Comparison of ENCODE assay signal across 11 cellular contexts in genomic region chr6:87053312-87053711, GRCh38. TPM values are rescaled to one million over a fixed set of nuclear protein-coding genes. Genes with fewer than 3 reads are reported as not detected.
"Had no signal": no experiment of that assay in that cellular context is flagged by ENCODE, and none has a peak within 500 bp of the region (broad histone marks: within the 10 kb centered on the region; RNA-seq: fewer than 3 reads in every experiment).

No MANE protein-coding gene starts in this region.

- FAIRE-seq: H1, H54, HepG2 had no signal

- H3K27ac Mint-ChIP-seq: GM23338, H9 had no signal

- H3K4me2 ChIP-seq: GM23338, KMS-11 had no signal

- DNase-seq: H9, HCEC 1CT, KBM-7 had no signal

- ATAC-seq: GM23338, HepG2 had no signal

- H3K36me3 Mint-ChIP-seq: IgD-negative memory B cell had no signal

- H3K27ac ChIP-seq: HL-60, KMS-11 had no signal

- H3K4me3 ChIP-seq: GM23338 had no signal

- H3K4me1 Mint-ChIP-seq: H9 had no signal

- H3K4me3 Mint-ChIP-seq: GM23338, H9 had no signal

- H3K27me3 Mint-ChIP-seq: IgD-negative memory B cell had no signal

- H3K9ac ChIP-seq: KMS-11 had no signal

- H3K9me3 Mint-ChIP-seq: H9, IgD-negative memory B cell had no signal

RNA-seq across cellular contexts. Expression of gene CGA, which starts 41.6 kb away (rescaled TPM):
- total RNA-seq: GM23338, H1, H9, HepG2, HT1080 had no signal
- polyA plus RNA-seq: GM23338, H1, IgD-negative memory B cell had no signal
